8 cellular contexts compared by ENCODE assay signal in the genomic region with DNA sequence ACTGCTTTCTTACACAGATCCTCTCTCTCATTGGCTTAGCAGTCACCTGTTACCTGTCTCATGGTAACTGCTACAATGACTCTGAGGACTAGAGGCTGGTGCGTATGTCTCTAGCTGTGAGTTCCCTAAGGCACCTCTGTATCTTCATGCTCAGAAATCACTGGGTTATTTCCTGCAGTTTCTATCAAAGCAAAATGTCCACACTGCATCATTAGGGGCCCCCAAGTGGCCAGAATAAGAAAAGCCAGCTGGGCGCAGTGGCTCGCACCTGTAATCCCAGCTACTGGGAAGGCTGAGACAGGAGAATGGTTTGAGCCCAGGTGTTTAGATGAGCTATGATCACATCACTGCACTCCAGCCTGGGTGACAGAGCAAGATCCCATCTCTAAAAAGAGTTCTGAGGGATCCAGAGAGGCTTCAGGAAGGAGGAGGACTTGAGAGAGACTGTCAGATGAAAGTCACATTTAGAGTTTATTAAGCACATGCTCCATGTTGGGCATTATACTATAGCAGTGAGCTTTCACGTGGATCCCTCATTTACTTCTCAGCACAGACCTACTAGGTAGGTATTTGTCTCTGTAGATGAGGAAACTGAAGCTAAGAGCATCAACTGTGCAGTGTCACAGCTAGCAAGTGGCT. TPM values are rescaled to one million over a fixed set of nuclear protein-coding genes. Genes with fewer than 3 reads are reported as not detected.
DNase-seq lines count a peak whose midpoint lies in the region; ATAC-seq and TF ChIP-seq lines count a peak whose summit lies in the region.

No MANE protein-coding gene starts in this region.

- in situ Hi-C loops in GM13977 (cut with MboI; ENCODE audit: low pct_unique_long_range_greater_than_20kb, low sequenced_read_pairs, unreplicated experiment), result loop anchor here (5.0 kb wide), 1 partner anchor 35 kb away; no protein-coding TSS in a partner anchor

- H3K36me3 Mint-ChIP-seq in CD14-positive monocyte (peaks cover 9 to 11% of the 10 kb centered on the region in 2 donors), brain (peaks cover 17% of the 10 kb centered on the region)

- intact Hi-C loops in CD14-positive monocyte (cut with micrococcal nuclease), result loop anchor here (10.0 kb wide), 2 partner anchors 87 to 197 kb away; a partner anchor contains a TSS

- H3K4me1 Mint-ChIP-seq in CD14-positive monocyte (peaks cover 28% of the 10 kb centered on the region), brain (peaks cover 32% of the 10 kb centered on the region)

- DNase-seq in CD14-positive monocyte (ENCODE audit: low spot score) (no peak), GM13977 (ENCODE audit: low spot score) (peak; percentile 63), NCI-H69 (lab: John Stamatoyannopoulos, UW) (peak; percentile 84), medulla oblongata (ENCODE audit: extremely low spot score) (peak; percentile 61), AG08396 (ENCODE audit: low spot score) (no peak), ureter (ENCODE audit: low spot score) (no peak)

- H3K4me3 Mint-ChIP-seq in CD14-positive monocyte (no peak overlapping the region), brain (peak overlapping the region in 4 of 5 experiments; percentile 48 to 88 (median 66))

- TF ChIP-seq CTCF in CD14-positive monocyte (IDR thresholded peaks at IDR 0.05), result peak; percentile 79
- TF ChIP-seq CTCF in GM13977 (IDR thresholded peaks at IDR 0.05; ENCODE audit: extremely low read depth, insufficient read depth, missing control alignments), result peak; percentile 86
- TF ChIP-seq CTCF in brain (conservative IDR thresholded peaks at IDR 0.05), result peak; percentile 75 to 78

- H3K27ac Mint-ChIP-seq in CD14-positive monocyte (peak overlapping the region in 2 of 7 donors; percentile 0 to 84), brain (peak overlapping the region in 4 of 5 experiments; percentile 11 to 75 (median 50))

- no peak for ATAC-seq in GM19455 (IDR thresholded peaks at IDR 0.05; ENCODE audit: unreplicated experiment)

- peaks cover 3 to 14% (median 7%) of the 10 kb centered on the region in 3 donors for H3K27me3 Mint-ChIP-seq in CD14-positive monocyte (ENCODE audit: low read depth in 3 of 3)
- H3K27me3 Mint-ChIP-seq in brain, result peaks cover 6% of the 10 kb centered on the region

- H3K9me3 Mint-ChIP-seq in CD14-positive monocyte (peaks cover 0 to 2% (median 0%) of the 10 kb centered on the region in 7 donors), brain (no peaks in the 10 kb centered on the region)

RNA-seq across cellular contexts. Expression of a gene that starts 2.3 kb away (rescaled TPM):
- 10 to 100 TPM; 21.8 to 22.8 TPM for polyA plus RNA-seq in CD14-positive monocyte
- polyA plus RNA-seq in brain (ENCODE audit: insufficient read depth, low read depth, low replicate concordance), result 18.2 TPM
- total RNA-seq in ureter, result 30.0 TPM

RNA-seq across cellular contexts. Expression of a gene that starts 17.9 kb away (rescaled TPM):
- polyA plus RNA-seq in CD14-positive monocyte (not detected), brain (ENCODE audit: insufficient read depth, low read depth, low replicate concordance) (2.3 TPM)
- total RNA-seq in ureter, result 31.4 TPM

RNA-seq across cellular contexts. Expression of a gene that starts 37.2 kb away (rescaled TPM):
- polyA plus RNA-seq in CD14-positive monocyte (not detected), brain (ENCODE audit: insufficient read depth, low read depth, low replicate concordance) (6.8 TPM)
- total RNA-seq in ureter, result 15.2 TPM

RNA-seq across cellular contexts. Expression of a gene that starts 48.1 kb away (rescaled TPM):
- polyA plus RNA-seq in CD14-positive monocyte (10 to 100 TPM; 17.1 to 21.5 TPM), brain (ENCODE audit: insufficient read depth, low read depth, low replicate concordance) (151 TPM)
- 138 TPM for total RNA-seq in ureter

Comparison
In these comparisons a context has a peak if more than half of its experiments do, and no peak if none do; other contexts are left out.
1. DNase-seq: peak in GM13977 (single experiment), NCI-H69 (single experiment) and medulla oblongata (single experiment); none in CD14-positive monocyte (single experiment), AG08396 (single experiment) and ureter (single experiment).
2. H3K4me3 Mint-ChIP-seq: peak in brain (4 of 5); none in CD14-positive monocyte (0 of 2).
3. Peak in every context shown above with its lines, with median percentiles within 50 percentile points of each other: CTCF ChIP-seq.